Comparison of ENCODE assay signal across 20 cellular contexts in the genomic region with DNA sequence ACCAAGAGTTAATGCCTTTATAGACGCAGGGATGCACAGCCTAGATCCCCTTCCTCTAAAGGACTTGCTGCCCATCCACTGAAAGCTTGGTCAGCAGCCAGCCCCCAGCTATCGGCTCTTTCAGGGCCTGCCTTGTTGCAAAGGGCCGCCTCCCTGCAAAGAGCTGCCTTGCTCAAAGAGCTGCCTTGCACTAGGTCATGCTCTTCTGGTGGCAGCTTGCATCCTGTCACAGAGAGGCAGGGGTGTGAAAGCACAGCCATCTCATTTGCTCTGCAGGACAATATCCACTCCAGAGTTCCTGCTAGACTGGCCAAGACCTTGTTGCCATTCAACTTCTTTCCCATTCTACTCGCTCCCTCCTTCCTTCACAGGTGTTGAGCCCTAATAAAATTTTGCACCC.
"Had no signal": no experiment of that assay in that cellular context is flagged by ENCODE, and none has a peak within 500 bp of the region (broad histone marks: within the 10 kb centered on the region; RNA-seq: fewer than 3 reads in every experiment).

No MANE protein-coding gene starts in this region.

- DNase-seq: activated CD4-positive, alpha-beta T cell treated with anti-CD3 and anti-CD28 coated beads for 1 hour; activated CD4-positive, alpha-beta T cell treated with anti-CD3 and anti-CD28 coated beads, Interleukin-2, amount 50 U/mL, for 4 hours; activated naive CD4-positive, alpha-beta T cell treated with anti-CD3 and anti-CD28 coated beads for 36 hours; activated naive CD8-positive, alpha-beta T cell treated with anti-CD3 and anti-CD28 coated beads, Interleukin-2, amount 50 U/mL, for 24 hours; erythroblast; islet precursor cell; midbrain; retina; small intestine; stimulated activated CD4-positive, alpha-beta T cell treated with anti-CD3 and anti-CD28 coated beads, Interleukin-4, amount 100 ng/mL, for 4 hours; stimulated activated CD8-positive, alpha-beta memory T cell treated with anti-CD3 and anti-CD28 coated beads, Interleukin-4, amount 100 ng/mL, for 48 hours; stimulated activated naive CD4-positive, alpha-beta T cell treated with Interleukin-2 at 50 U/mL for 16 hours; uterus had no signal

- H3K4me3 Mint-ChIP-seq: activated naive CD4-positive, alpha-beta T cell treated with anti-CD3 and anti-CD28 coated beads for 36 hours; activated naive CD8-positive, alpha-beta T cell treated with anti-CD3 and anti-CD28 coated beads, Interleukin-2, amount 50 U/mL, for 24 hours; neural crest cell had no signal

- H3K27ac Mint-ChIP-seq: activated naive CD4-positive, alpha-beta T cell treated with anti-CD3 and anti-CD28 coated beads for 36 hours; activated naive CD8-positive, alpha-beta T cell treated with anti-CD3 and anti-CD28 coated beads, Interleukin-2, amount 50 U/mL, for 24 hours; activated T-helper 2 cell treated with anti-CD3 and anti-CD28 coated beads, Interferon-gamma antibody, Interleukin-2, Interleukin-4, amounts not matched to agents 10 μg/mL and 5 μg/mL and 100 μg/mL, durations not matched to agents 14 hours and 24 hours and 36 hours had no signal

- H3K4me1 Mint-ChIP-seq: activated naive CD8-positive, alpha-beta T cell treated with anti-CD3 and anti-CD28 coated beads, Interleukin-2, amount 50 U/mL, for 24 hours had no signal

- H3K9me3 Mint-ChIP-seq: activated naive CD4-positive, alpha-beta T cell treated with anti-CD3 and anti-CD28 coated beads for 36 hours; activated naive CD8-positive, alpha-beta T cell treated with anti-CD3 and anti-CD28 coated beads, Interleukin-2, amount 50 U/mL, for 24 hours; activated T-helper 2 cell treated with anti-CD3 and anti-CD28 coated beads, Interferon-gamma antibody, Interleukin-2, Interleukin-4, amounts not matched to agents 10 μg/mL and 5 μg/mL and 100 μg/mL, durations not matched to agents 14 hours and 24 hours and 36 hours; neural crest cell had no signal

- H3K27ac ChIP-seq: ascending aorta, dorsolateral prefrontal cortex, VCaP had no signal

- FAIRE-seq: bronchial epithelial cell, small intestine had no signal

- H3K9me3 ChIP-seq: ascending aorta, tibial nerve, uterus had no signal

- H3K4me3 ChIP-seq: ascending aorta, dorsolateral prefrontal cortex, tibial nerve, uterus had no signal

- ATAC-seq: activated naive CD8-positive, alpha-beta T cell treated with anti-CD3 and anti-CD28 coated beads, Interleukin-2, amount 50 U/mL, for 24 hours had no signal

- H3K27me3 Mint-ChIP-seq: activated naive CD8-positive, alpha-beta T cell treated with anti-CD3 and anti-CD28 coated beads, Interleukin-2, amount 50 U/mL, for 24 hours had no signal
